8 cellular contexts compared by ENCODE assay signal in the genomic region with DNA sequence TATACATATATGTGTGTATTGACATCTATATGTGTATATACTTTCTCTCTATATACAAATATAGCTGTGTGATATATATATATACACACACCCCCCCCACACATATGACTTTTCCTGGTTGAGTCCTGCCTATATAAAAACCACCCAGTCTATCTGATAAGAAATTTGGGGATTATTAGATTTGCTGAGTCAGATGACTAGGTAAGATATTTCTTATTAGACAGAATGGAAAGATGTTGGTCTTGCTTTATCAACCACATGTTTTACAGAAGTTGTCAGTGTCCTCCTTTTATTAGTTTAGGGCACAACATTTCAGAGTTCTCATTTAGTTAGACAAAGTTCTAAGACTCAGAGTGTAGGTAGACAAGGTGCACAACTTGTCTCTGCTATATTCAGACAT.
"Had no signal": no experiment of that assay in that cellular context is flagged by ENCODE, and none has a peak within 500 bp of the region (broad histone marks: within the 10 kb centered on the region; RNA-seq: fewer than 3 reads in every experiment).

No MANE protein-coding gene starts in this region.

- H3K4me3 ChIP-seq: GM12878 had no signal

- DNase-seq: GDM1, GF-D8 had no signal

- FAIRE-seq: G401.6, GM12878, GM12891, GM12892, GM18507, GM19239 had no signal

- ATAC-seq: GM12878 had no signal
